ENCODE assay signal across 8 cellular contexts in genomic region chr6:31546962-31547726, GRCh38. TPM values are rescaled to one million over a fixed set of nuclear protein-coding genes. Genes with fewer than 3 reads are reported as not detected.
DNase-seq lines count a peak whose midpoint lies in the region; ATAC-seq and TF ChIP-seq lines count a peak whose summit lies in the region.

A gene with protein sequence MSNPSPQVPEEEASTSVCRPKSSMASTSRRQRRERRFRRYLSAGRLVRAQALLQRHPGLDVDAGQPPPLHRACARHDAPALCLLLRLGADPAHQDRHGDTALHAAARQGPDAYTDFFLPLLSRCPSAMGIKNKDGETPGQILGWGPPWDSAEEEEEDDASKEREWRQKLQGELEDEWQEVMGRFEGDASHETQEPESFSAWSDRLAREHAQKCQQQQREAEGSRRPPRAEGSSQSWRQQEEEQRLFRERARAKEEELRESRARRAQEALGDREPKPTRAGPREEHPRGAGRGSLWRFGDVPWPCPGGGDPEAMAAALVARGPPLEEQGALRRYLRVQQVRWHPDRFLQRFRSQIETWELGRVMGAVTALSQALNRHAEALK (plus strand): TSS chr6:31547608. CDS start chr6:31547695, 87 bp downstream.

- H3K79me2 ChIP-seq in OCI-LY7 (ENCODE audit: insufficient read depth, low read depth, low read length) = peaks cover 29% of the 10 kb centered on the region

- peak within 1 kb of the TSS; percentile 72 for H3K27ac ChIP-seq in CD4-positive, alpha-beta T cell (ENCODE audit: low read depth, low read length)
- H3K27ac ChIP-seq in OCI-LY7 (ENCODE audit: low read depth, low read length, poor library complexity, severe bottlenecking) = peak within 1 kb of the TSS; percentile 64

- peaks cover 62% of the 10 kb centered on the region for H3K4me1 ChIP-seq in OCI-LY7 (ENCODE audit: insufficient read depth, low read length, poor library complexity, severe bottlenecking)

- H3K4me3 Mint-ChIP-seq in CD4-positive, alpha-beta T cell = peak within 1 kb of the TSS; percentile 86
- H3K4me3 Mint-ChIP-seq in endothelial cell (ENCODE audit: unreplicated experiment) (peak within 1 kb of the TSS; percentile 85), mesothelial cell of epicardium (peak within 1 kb of the TSS; percentile 83)

- peak within 1 kb of the TSS; percentile 61 for H2AFZ ChIP-seq in OCI-LY7 (ENCODE audit: low read length)

- peaks cover 7% of the 10 kb centered on the region for H3K36me3 Mint-ChIP-seq in CD4-positive, alpha-beta T cell (ENCODE audit: low read depth)
- H3K36me3 Mint-ChIP-seq in endothelial cell (ENCODE audit: low read depth, unreplicated experiment) (no peaks in the 10 kb centered on the region), mesothelial cell of epicardium (peaks cover 12% of the 10 kb centered on the region)

- peak; percentile 78 for ATAC-seq in CD4-positive, alpha-beta T cell (ENCODE audit: poor library complexity)
- peak; percentile 52 for ATAC-seq in GM21360 (IDR thresholded peaks at IDR 0.05; ENCODE audit: unreplicated experiment)

- H3K27ac Mint-ChIP-seq in CD4-positive, alpha-beta T cell = peak within 1 kb of the TSS; percentile 84
- H3K27ac Mint-ChIP-seq in endothelial cell (ENCODE audit: unreplicated experiment) (peak within 1 kb of the TSS; percentile 87), mesothelial cell of epicardium (peak within 1 kb of the TSS; percentile 86)

- TF ChIP-seq CTCF in CD4-positive, alpha-beta T cell (IDR thresholded peaks at IDR 0.05) = peak; percentile 21
- TF ChIP-seq CTCF in OCI-LY7 (conservative IDR thresholded peaks at IDR 0.05; ENCODE audit: low read length) (peak; percentile 28; the same call in 1 of the 2 replicates), endothelial cell (IDR thresholded peaks at IDR 0.05; ENCODE audit: unreplicated experiment) (no peak), mesothelial cell of epicardium (IDR thresholded peaks at IDR 0.05; ENCODE audit: unreplicated experiment) (no peak)

- H3K9me3 Mint-ChIP-seq in CD4-positive, alpha-beta T cell = no peaks in the 10 kb centered on the region
- H3K9me3 Mint-ChIP-seq in endothelial cell (ENCODE audit: unreplicated experiment) = no peaks in the 10 kb centered on the region
- no peaks in the 10 kb centered on the region for H3K9me3 Mint-ChIP-seq in mesothelial cell of epicardium

- no peaks in the 10 kb centered on the region for H3K9me3 ChIP-seq in CD4-positive, alpha-beta T cell (ENCODE audit: control insufficient read depth, low read length)
- no peaks in the 10 kb centered on the region; the same call in 1 of the 2 replicates for H3K9me3 ChIP-seq in OCI-LY7 (ENCODE audit: low read length)

- BruUV-seq in OCI-LY7 (replicated peaks; lab: Mats Ljungman, UMichigan) = no TSS peak

- peak within 1 kb of the TSS; percentile 82 for H3K4me2 ChIP-seq in OCI-LY7 (ENCODE audit: low read length)

- no peaks in the 10 kb centered on the region for H3K9me2 ChIP-seq in OCI-LY7 (ENCODE audit: insufficient read depth, low read length)

- peak; percentile 74 to 86 (median 84) for DNase-seq in CD4-positive, alpha-beta T cell
- DNase-seq in HuH-7 (ENCODE audit: low spot score) (peak; percentile 77), OCI-LY7 (ENCODE audit: low spot score) (peak; percentile 99), endothelial cell (ENCODE audit: low spot score) (peak; percentile 67), mesothelial cell of epicardium (ENCODE audit: low spot score in 2 of 2, unreplicated experiment in 2 of 2) (peak; percentile 77 to 84)
- peak; percentile 91 for DNase-seq in activated CD8-positive, alpha-beta memory T cell treated with anti-CD3 and anti-CD28 coated beads, Interleukin-2, amount 50 U/mL, for 48 hours
- peak; percentile 80 to 88 for DNase-seq in stimulated activated CD8-positive, alpha-beta memory T cell treated with anti-CD3 and anti-CD28 coated beads, Interleukin-15, amount 100 ng/mL, for 4 hours (ENCODE audit: low read depth in 2 of 2)

- H3K4me1 Mint-ChIP-seq in CD4-positive, alpha-beta T cell (ENCODE audit: low read depth) = peaks cover 41% of the 10 kb centered on the region
- H3K4me1 Mint-ChIP-seq in endothelial cell (ENCODE audit: unreplicated experiment) = peaks cover 10% of the 10 kb centered on the region
- H3K4me1 Mint-ChIP-seq in mesothelial cell of epicardium = peaks cover 37% of the 10 kb centered on the region

- CTCF ChIA-PET in CD4-positive, alpha-beta T cell (lab: Charles Lee) = interaction anchor here (0.6 to 11.8 kb wide), 11 partner anchors 9 to 921 kb away, joined by 3 to 284 read pairs (median 4); partner anchors contain the start of genes LST1, LTB, NCR3 and TNF
- CTCF ChIA-PET in OCI-LY7 (lab: Charles Lee; ENCODE audit: unreplicated experiment) = interaction anchor here (0.6 to 3.3 kb wide), 3 partner anchors 30 to 68 kb away, joined by 7 to 23 read pairs (median 7); partner anchors contain the start of gene AIF1

- no peaks in the 10 kb centered on the region for H4K20me1 ChIP-seq in OCI-LY7 (ENCODE audit: insufficient read depth, low read length)

- intact Hi-C loops in CD4-positive, alpha-beta T cell (cut with DNase I, micrococcal nuclease) = loop anchor here (1.0 to 5.0 kb wide), 6 partner anchors 33 to 350 kb away; partner anchors contain the start of genes BAG6 (in 1 of the 2), EHMT2 (in 1 of the 2) and PRRC2A (in 1 of the 2)
- intact Hi-C loops in OCI-LY7 (cut with micrococcal nuclease; ENCODE audit: unreplicated experiment) = loop anchor here (1.0 to 10.0 kb wide), 7 partner anchors 34 to 284 kb away; partner anchors contain the start of genes BAG6 and VARS1

- POLR2A ChIA-PET in CD4-positive, alpha-beta T cell (lab: Charles Lee) = interaction anchor here (0.6 to 8.1 kb wide), 11 partner anchors 12 to 275 kb away, joined by 3 to 220 read pairs (median 5); partner anchors contain the start of genes ABHD16A, BAG6, HSPA1A and HSPA1L
- POLR2A ChIA-PET in OCI-LY7 (lab: Charles Lee) = interaction anchor here (0.5 to 2.4 kb wide), 7 partner anchors 16 to 335 kb away, joined by 3 to 11 read pairs (median 5); partner anchors contain the start of genes LTB and NCR3

- H3K27me3 Mint-ChIP-seq in CD4-positive, alpha-beta T cell = no peaks in the 10 kb centered on the region
- H3K27me3 Mint-ChIP-seq in endothelial cell (ENCODE audit: unreplicated experiment) (peaks cover 2% of the 10 kb centered on the region), mesothelial cell of epicardium (ENCODE audit: low read depth) (no peaks in the 10 kb centered on the region)

- H3K27me3 ChIP-seq in CD4-positive, alpha-beta T cell (ENCODE audit: control insufficient read depth, insufficient read depth, low read length) = no peaks in the 10 kb centered on the region

- peaks cover 28% of the 10 kb centered on the region for H3K36me3 ChIP-seq in OCI-LY7 (ENCODE audit: insufficient read depth, low read length)

- peak within 1 kb of the TSS; percentile 67 for H3K4me3 ChIP-seq in OCI-LY7 (ENCODE audit: low read depth, low read length, poor library complexity, severe bottlenecking)

RNA-seq across cellular contexts. Expression of the gene that starts here (rescaled TPM):
- 1 to 10 TPM; 7.6 to 9.3 TPM for total RNA-seq in CD4-positive, alpha-beta T cell
- total RNA-seq in OCI-LY7 (2014; rRNA removed; shearing (Covaris generic)) = 17.1 and 21.8 TPM in 2 replicates
- total RNA-seq in OCI-LY7 (2022) = 22.7 and 23.2 TPM in 2 replicates
- 13.4 TPM for total RNA-seq in endothelial cell (ENCODE audit: unreplicated experiment)
- 27.7 to 28.2 TPM (median 28.1 TPM) in 3 replicates for total RNA-seq in mesothelial cell of epicardium

Comparison
In these comparisons a context has a peak if more than half of its experiments do, and no peak if none do; other contexts are left out.
1. Peak in every context shown above with its lines: DNase-seq, ATAC-seq, H3K4me3 ChIP-seq and H3K27ac ChIP-seq.
2. CTCF ChIP-seq: peak in CD4-positive, alpha-beta T cell (single experiment) and OCI-LY7 (single experiment); none in endothelial cell (single experiment) and mesothelial cell of epicardium (single experiment).